Comparison of ENCODE assay signal across 8 cellular contexts in the genomic region with DNA sequence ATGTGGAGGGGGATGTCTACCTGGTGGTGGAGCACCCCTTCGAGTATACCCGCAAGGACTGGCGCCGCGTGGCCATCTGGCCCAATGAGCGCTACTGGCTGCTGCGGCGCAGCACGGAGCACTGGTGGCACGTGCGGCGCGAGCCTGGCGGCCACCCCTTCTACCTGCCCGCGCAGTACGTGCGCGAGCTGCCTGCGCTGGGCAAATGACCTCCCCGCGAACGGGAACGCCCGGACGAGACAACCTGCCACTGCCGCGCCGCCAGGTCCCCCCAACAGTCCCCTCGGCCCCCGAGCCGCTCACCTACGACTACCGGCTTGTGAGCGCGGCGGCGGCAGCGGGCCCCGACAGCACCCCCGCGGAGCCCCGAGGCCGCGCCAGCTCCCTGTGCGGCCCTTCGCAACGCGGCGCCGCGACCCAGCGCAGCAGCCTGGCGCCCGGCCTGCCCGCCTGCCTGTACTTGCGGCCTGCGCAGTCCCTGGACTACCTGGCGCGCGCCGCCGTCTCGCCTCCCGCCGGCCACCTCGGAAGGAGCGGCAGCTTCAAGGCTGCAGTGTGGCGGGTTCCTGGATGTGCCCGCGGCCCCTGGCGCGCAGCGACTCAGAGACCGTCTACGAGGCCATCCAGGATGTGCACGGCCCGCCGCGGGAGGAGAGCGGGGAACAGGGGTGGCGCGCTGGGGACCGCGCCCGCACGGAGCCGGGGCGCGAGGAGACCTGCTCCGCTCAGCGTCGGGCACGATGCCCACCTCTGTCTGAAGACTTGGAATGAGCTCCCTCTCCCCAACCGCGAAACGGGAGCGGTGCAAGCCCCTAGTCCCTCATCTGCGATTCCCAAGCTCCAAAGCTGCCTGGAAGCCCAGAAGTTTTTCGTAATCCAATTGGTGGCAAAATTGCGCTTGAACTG. TPM values are rescaled to one million over a fixed set of nuclear protein-coding genes. Genes with fewer than 3 reads are reported as not detected.
DNase-seq lines count a peak whose midpoint lies in the region; ATAC-seq and FAIRE-seq lines count a peak whose summit lies in the region.

No MANE protein-coding gene starts in this region.

- peak; percentile 20 for FAIRE-seq in urothelium cell line (lab: Jason Lieb, UNC)

- no peaks in the 10 kb centered on the region for H3K36me3 ChIP-seq in CD4-positive, CD25-positive, alpha-beta regulatory T cell (ENCODE audit: control insufficient read depth, insufficient read depth, low read length)

- no peaks in the 10 kb centered on the region for H3K9me3 ChIP-seq in CD4-positive, CD25-positive, alpha-beta regulatory T cell (ENCODE audit: control insufficient read depth in 2 of 2, low read length in 2 of 2)

- DNase-seq in CD4-positive, CD25-positive, alpha-beta regulatory T cell, result peak; percentile 18 to 62 (median 45)
- DNase-seq in KG1 (lab: John Stamatoyannopoulos, UW) (peak; percentile 25), left lobe of liver (ENCODE audit: low spot score) (no peak), urothelium cell line (ENCODE audit: low spot score) (no peak), DMS79 (lab: John Stamatoyannopoulos, UW) (no peak), OCI-M1 (lab: John Stamatoyannopoulos, UW) (no peak)
- no peak for DNase-seq in activated naive CD4-positive, alpha-beta T cell treated with anti-CD3 and anti-CD28 coated beads for 36 hours

- H3K4me3 Mint-ChIP-seq in CD4-positive, CD25-positive, alpha-beta regulatory T cell, result peak overlapping the region; percentile 78 to 97 (median 89)
- peak overlapping the region; percentile 65 for H3K4me3 Mint-ChIP-seq in activated naive CD4-positive, alpha-beta T cell treated with anti-CD3 and anti-CD28 coated beads for 36 hours

- H3K27me3 ChIP-seq in CD4-positive, CD25-positive, alpha-beta regulatory T cell (ENCODE audit: control insufficient read depth, insufficient read depth, low read length), result no peaks in the 10 kb centered on the region

- peaks cover 56% of the 10 kb centered on the region for H3K4me1 ChIP-seq in CD4-positive, CD25-positive, alpha-beta regulatory T cell (ENCODE audit: control insufficient read depth, insufficient read depth, low read length, poor library complexity, severe bottlenecking)

- H3K9me3 Mint-ChIP-seq in CD4-positive, CD25-positive, alpha-beta regulatory T cell, result no peaks in the 10 kb centered on the region
- no peaks in the 10 kb centered on the region for H3K9me3 Mint-ChIP-seq in activated naive CD4-positive, alpha-beta T cell treated with anti-CD3 and anti-CD28 coated beads for 36 hours

- H3K27ac ChIP-seq in CD4-positive, CD25-positive, alpha-beta regulatory T cell (ENCODE audit: insufficient read depth, low read length, poor library complexity, severe bottlenecking), result no peak overlapping the region

- no peaks in the 10 kb centered on the region for H3K36me3 Mint-ChIP-seq in CD4-positive, CD25-positive, alpha-beta regulatory T cell
- H3K36me3 Mint-ChIP-seq in activated naive CD4-positive, alpha-beta T cell treated with anti-CD3 and anti-CD28 coated beads for 36 hours (ENCODE audit: low read depth), result no peaks in the 10 kb centered on the region

- H3K4me3 ChIP-seq in CD4-positive, CD25-positive, alpha-beta regulatory T cell (ENCODE audit: low read depth, low read length), result peak overlapping the region; percentile 82

- H3K4me1 Mint-ChIP-seq in CD4-positive, CD25-positive, alpha-beta regulatory T cell, result peaks cover 0 to 48% (median 15%) of the 10 kb centered on the region in 4 donors
- H3K4me1 Mint-ChIP-seq in activated naive CD4-positive, alpha-beta T cell treated with anti-CD3 and anti-CD28 coated beads for 36 hours (ENCODE audit: low read depth), result peaks cover 25% of the 10 kb centered on the region

- intact Hi-C loops in activated naive CD4-positive, alpha-beta T cell treated with anti-CD3 and anti-CD28 coated beads for 36 hours (cut with micrococcal nuclease), result no loop called here

- CTCF ChIA-PET in activated naive CD4-positive, alpha-beta T cell treated with anti-CD3 and anti-CD28 coated beads for 36 hours (lab: Charles Lee), result interaction anchor here (1.0 to 4.8 kb wide), 8 partner anchors 13 to 260 kb away, joined by 4 to 58 read pairs (median 6); partner anchors contain the start of genes ARSG and SLC16A6

- H3K27ac Mint-ChIP-seq in CD4-positive, CD25-positive, alpha-beta regulatory T cell, result peak overlapping the region in 1 of 3 donors; percentile 90
- no peak overlapping the region for H3K27ac Mint-ChIP-seq in activated naive CD4-positive, alpha-beta T cell treated with anti-CD3 and anti-CD28 coated beads for 36 hours

- peaks cover 43% of the 10 kb centered on the region for H3K27me3 Mint-ChIP-seq in CD4-positive, CD25-positive, alpha-beta regulatory T cell
- peaks cover 34% of the 10 kb centered on the region for H3K27me3 Mint-ChIP-seq in activated naive CD4-positive, alpha-beta T cell treated with anti-CD3 and anti-CD28 coated beads for 36 hours (ENCODE audit: low read depth)

- peak; percentile 44 for ATAC-seq in CD4-positive, CD25-positive, alpha-beta regulatory T cell (ENCODE audit: low read depth in 2 of 2)
- ATAC-seq in left lobe of liver (peak; percentile 50), HG02571 (IDR thresholded peaks at IDR 0.05; ENCODE audit: unreplicated experiment) (no peak)

RNA-seq across cellular contexts. Expression of gene AMZ2, which starts 48.7 kb away (rescaled TPM):
- 58.6 TPM for total RNA-seq in CD4-positive, CD25-positive, alpha-beta regulatory T cell
- 100 to 1,000 TPM; 102 to 116 (median 114) TPM for polyA plus RNA-seq in CD4-positive, CD25-positive, alpha-beta regulatory T cell
- total RNA-seq in activated naive CD4-positive, alpha-beta T cell treated with anti-CD3 and anti-CD28 coated beads for 36 hours, result 100 to 1,000 TPM; 190 to 195 TPM
- total RNA-seq in left lobe of liver, result 21.1 TPM

Comparison
In these comparisons a context has a peak if more than half of its experiments do, and no peak if none do; other contexts are left out.
1. DNase-seq: peak in CD4-positive, CD25-positive, alpha-beta regulatory T cell (3 of 3) and KG1 (single experiment); none in activated naive CD4-positive, alpha-beta T cell treated with anti-CD3 and anti-CD28 coated beads for 36 hours (single experiment), left lobe of liver (single experiment), urothelium cell line (single experiment), DMS79 (single experiment) and OCI-M1 (single experiment).